In the genomic region with DNA sequence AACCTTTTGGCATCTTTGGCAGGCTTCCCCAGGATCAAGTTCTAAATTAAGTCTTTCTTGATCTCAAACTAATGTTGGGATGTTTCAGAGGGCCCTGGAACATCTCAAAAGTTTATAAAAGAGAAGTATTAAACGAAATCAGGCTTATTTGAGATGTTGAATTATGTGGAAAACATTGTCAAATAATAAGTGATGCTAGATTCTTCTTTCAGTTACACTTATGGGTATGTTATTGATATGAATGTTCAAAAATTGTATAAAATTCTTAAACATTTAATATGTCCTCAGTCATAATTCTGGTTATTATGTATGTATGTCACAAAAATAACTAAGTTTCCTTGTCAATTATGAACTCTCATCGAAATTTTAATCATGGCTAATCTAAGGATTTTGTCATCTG, we compare ENCODE assay signal across 31 cellular contexts.
"Had no signal": no experiment of that assay in that cellular context is flagged by ENCODE, and none has a peak within 500 bp of the region (broad histone marks: within the 10 kb centered on the region; RNA-seq: fewer than 3 reads in every experiment).

No MANE protein-coding gene starts in this region.

- H3K4me3 ChIP-seq: ascending aorta, cardiac muscle cell had no signal

- H3K27me3 ChIP-seq: ascending aorta had no signal

- H3K9me3 ChIP-seq: ascending aorta had no signal

- H3K36me3 ChIP-seq: ascending aorta, cardiac muscle cell, WERI-Rb-1 had no signal

- DNase-seq: activated CD4-positive, alpha-beta memory T cell treated with anti-CD3 and anti-CD28 coated beads, Interleukin-2, amount 10 ng/mL, durations not matched to agents 7 days and 5 days; activated CD4-positive, alpha-beta T cell treated with anti-CD3 and anti-CD28 coated beads for 1 hour; activated CD4-positive, alpha-beta T cell treated with anti-CD3 and anti-CD28 coated beads for 36 hours; activated CD4-positive, alpha-beta T cell treated with anti-CD3 and anti-CD28 coated beads for 48 hours; activated CD4-positive, alpha-beta T cell treated with anti-CD3 and anti-CD28 coated beads, Interleukin-2, amount 10 ng/mL, durations not matched to agents 7 days and 5 days; activated CD4-positive, alpha-beta T cell treated with anti-CD3 and anti-CD28 coated beads, Interleukin-2, amount 50 U/mL, for 48 hours; activated CD4-positive, CD25-positive, alpha-beta regulatory T cell; activated CD8-positive, alpha-beta memory T cell treated with anti-CD3 and anti-CD28 coated beads for 24 hours; activated CD8-positive, alpha-beta memory T cell treated with anti-CD3 and anti-CD28 coated beads, Interleukin-2, amount 10 ng/mL, durations not matched to agents 7 days and 5 days; activated CD8-positive, alpha-beta memory T cell treated with anti-CD3 and anti-CD28 coated beads, Interleukin-2, amount 50 U/mL, for 48 hours; activated CD8-positive, alpha-beta T cell treated with anti-CD3 and anti-CD28 coated beads, Interleukin-2, amount 10 ng/mL, durations not matched to agents 7 days and 5 days; activated effector memory CD4-positive, alpha-beta T cell treated with Interleukin-2 at 50 U/mL for 16 hours; activated gamma-delta T cell; activated naive CD4-positive, alpha-beta T cell treated with anti-CD3 and anti-CD28 coated beads, Interleukin-2, amount 10 ng/mL, durations not matched to agents 7 days and 5 days; activated naive CD4-positive, alpha-beta T cell treated with Interleukin-2 at 50 U/mL for 16 hours; activated naive CD8-positive, alpha-beta T cell treated with anti-CD3 and anti-CD28 coated beads, Interleukin-2, amount 10 ng/mL, durations not matched to agents 7 days and 5 days; activated naive CD8-positive, alpha-beta T cell treated with anti-CD3 and anti-CD28 coated beads, Interleukin-2, amount 50 U/mL, for 24 hours; activated T-cell treated with anti-CD3 and anti-CD28 coated beads, Interleukin-2, amount 50 U/mL, for 24 hours; activated T-cell treated with anti-CD3 and anti-CD28 coated beads, Interleukin-2, amount 50 U/mL, for 48 hours; amygdala; anterior cingulate cortex; caudate nucleus; cerebellar nuclear complex; T-helper 2 cell; T-helper 9 cell; WERI-Rb-1 had no signal

- H3K4me1 ChIP-seq: ascending aorta had no signal

- H3K27ac ChIP-seq: ascending aorta, cardiac muscle cell, WERI-Rb-1 had no signal

- ATAC-seq: activated CD4-positive, alpha-beta T cell treated with anti-CD3 and anti-CD28 coated beads for 36 hours; activated CD4-positive, CD25-positive, alpha-beta regulatory T cell treated with anti-CD3 and anti-CD28 coated beads, Interleukin-2, amount 50 U/mL, for 24 hours; activated CD8-positive, alpha-beta memory T cell treated with anti-CD3 and anti-CD28 coated beads, Interleukin-2, amount 10 ng/mL, durations not matched to agents 7 days and 5 days; activated CD8-positive, alpha-beta T cell treated with anti-CD3 and anti-CD28 coated beads, Interleukin-2, amount 10 ng/mL, durations not matched to agents 7 days and 5 days; activated naive CD8-positive, alpha-beta T cell treated with anti-CD3 and anti-CD28 coated beads, Interleukin-2, amount 50 U/mL, for 24 hours; WTC11 had no signal

- FAIRE-seq: bronchial epithelial cell had no signal
